Comparison of ENCODE assay signal across 21 cellular contexts in genomic region chr4:48247878-48248558, GRCh38. TPM values are rescaled to one million over a fixed set of nuclear protein-coding genes. Genes with fewer than 3 reads are reported as not detected.
DNase-seq lines count a peak whose midpoint lies in the region; ATAC-seq, FAIRE-seq and TF ChIP-seq lines count a peak whose summit lies in the region.
"Had no signal": no experiment of that assay in that cellular context is flagged by ENCODE, and none has a peak within 500 bp of the region (broad histone marks: within the 10 kb centered on the region; RNA-seq: fewer than 3 reads in every experiment).

No MANE protein-coding gene starts in this region.

- H3K27ac Mint-ChIP-seq in activated naive CD4-positive, alpha-beta T cell treated with anti-CD3 and anti-CD28 coated beads, Interleukin-2, amount 10 ng/mL, durations not matched to agents 7 days and 5 days = no peak overlapping the region
- H3K27ac Mint-ChIP-seq: CD4-positive, CD25-positive, alpha-beta regulatory T cell had no signal

- H3K36me3 ChIP-seq in right lobe of liver (no peaks in the 10 kb centered on the region), HepG2 (replicated peaks in 1 of 2; ENCODE audit: control insufficient read depth in 1 of 2, insufficient read depth in 2 of 2, low read length in 2 of 2) (no peaks in the 10 kb centered on the region)
- H3K36me3 ChIP-seq: pancreas, tibial artery had no signal

- no peak overlapping the region for H3K9ac ChIP-seq in HepG2 (ENCODE audit: insufficient read depth, low read depth, low read length)

- in situ Hi-C loops in HepG2 (cut with HindIII; ENCODE audit: extremely low pct_ligation_motif_present, low pct_unique_long_range_greater_than_20kb) = no loop called here

- BruUV-seq in HepG2 (replicated peaks; lab: Mats Ljungman, UMichigan) = no TSS peak

- H3K4me3 Mint-ChIP-seq in activated naive CD4-positive, alpha-beta T cell treated with anti-CD3 and anti-CD28 coated beads, Interleukin-2, amount 10 ng/mL, durations not matched to agents 7 days and 5 days = no peak overlapping the region
- H3K4me3 Mint-ChIP-seq: CD4-positive, CD25-positive, alpha-beta regulatory T cell had no signal

- H3K4me2 ChIP-seq in HepG2 (ENCODE audit: low read depth, low read length) = no peak overlapping the region

- POLR2A ChIA-PET in HepG2 (lab: Yijun Ruan, JAX) = no interaction called here

- no peaks in the 10 kb centered on the region for H4K20me1 ChIP-seq in HepG2 (ENCODE audit: insufficient read depth, low read length)

- intact Hi-C loops in right lobe of liver (cut with DNase I) = no loop called here
- intact Hi-C loops in HepG2 (cut with micrococcal nuclease; ENCODE audit: unreplicated experiment) = no loop called here

- H2AFZ ChIP-seq in HepG2 (ENCODE audit: low read length) = no peak overlapping the region

- no peak overlapping the region for H3K4me3 ChIP-seq in right lobe of liver
- H3K4me3 ChIP-seq in HepG2 (replicated peaks in 1 of 3; ENCODE audit: insufficient read depth in 1 of 3, low read depth in 2 of 3, low read length in 3 of 3) = no peak overlapping the region
- H3K4me3 ChIP-seq: pancreas, skin epidermis, tibial artery had no signal

- H3K4me1 ChIP-seq in right lobe of liver (peaks cover 0 to 9% (median 0%) of the 10 kb centered on the region in 4 donors), HepG2 (ENCODE audit: insufficient read depth, low read length) (no peaks in the 10 kb centered on the region)
- H3K4me1 ChIP-seq: pancreas had no signal

- TF ChIP-seq POLR2A in right lobe of liver (IDR thresholded peaks at IDR 0.05) = no peak
- no peak for TF ChIP-seq POLR2A in HepG2 (IDR thresholded peaks at IDR 0.05; ENCODE audit: insufficient read depth in 1 of 2, low read depth in 2 of 2, low read length in 2 of 2)

- H3K79me2 ChIP-seq in HepG2 (ENCODE audit: insufficient read depth, low read length) = no peaks in the 10 kb centered on the region

- H3K27me3 ChIP-seq in right lobe of liver (no peaks in the 10 kb centered on the region), HepG2 (ENCODE audit: control insufficient read depth in 1 of 2, insufficient read depth in 2 of 2, low read length in 2 of 2) (no peaks in the 10 kb centered on the region; a peak in 1 of 5 replicates)
- H3K27me3 ChIP-seq: pancreas, tibial artery had no signal

- TF ChIP-seq RAD21 in HepG2 (CRISPR knock-in tag; IDR thresholded peaks at IDR 0.05) = no peak

- no peak for FAIRE-seq in HepG2 (lab: Jason Lieb, UNC)
- FAIRE-seq: A204.1, pancreas had no signal

- H3K4me1 Mint-ChIP-seq in activated naive CD4-positive, alpha-beta T cell treated with anti-CD3 and anti-CD28 coated beads, Interleukin-2, amount 10 ng/mL, durations not matched to agents 7 days and 5 days = no peaks in the 10 kb centered on the region

- CTCF ChIA-PET in HepG2 (lab: Yijun Ruan, JAX; ENCODE audit: low intra/inter-chr PET ratio, low total read pairs) = no interaction called here
- CTCF ChIA-PET in activated naive CD4-positive, alpha-beta T cell treated with anti-CD3 and anti-CD28 coated beads, Interleukin-2, amount 10 ng/mL, durations not matched to agents 7 days and 5 days (lab: Charles Lee) = no interaction called here

- TF ChIP-seq EP300 in HepG2 (IDR thresholded peaks at IDR 0.05; ENCODE audit: low read depth in 2 of 2, low read length in 2 of 2) (no peak), HepG2 (CRISPR knock-in tag; IDR thresholded peaks at IDR 0.05; ENCODE audit: borderline replicate concordance) (no peak)

- no peak for TF ChIP-seq CTCF in right lobe of liver (IDR thresholded peaks at IDR 0.05)
- no peak for TF ChIP-seq CTCF in HepG2 (CRISPR knock-in tag; IDR thresholded peaks at IDR 0.05)

- H3K36me3 Mint-ChIP-seq in activated naive CD4-positive, alpha-beta T cell treated with anti-CD3 and anti-CD28 coated beads, Interleukin-2, amount 10 ng/mL, durations not matched to agents 7 days and 5 days = no peaks in the 10 kb centered on the region
- H3K36me3 Mint-ChIP-seq: CD4-positive, CD25-positive, alpha-beta regulatory T cell had no signal

- DNase-seq in right lobe of liver (no peak), HepG2 (ENCODE audit: low spot score) (no peak), 8988T (no peak), MV-4-11 (lab: John Stamatoyannopoulos, UW) (no peak)
- no peak for DNase-seq in activated naive CD4-positive, alpha-beta T cell treated with anti-CD3 and anti-CD28 coated beads, Interleukin-2, amount 10 ng/mL, durations not matched to agents 7 days and 5 days
- DNase-seq: activated CD8-positive, alpha-beta memory T cell treated with anti-CD3 and anti-CD28 coated beads, Interleukin-2, amount 50 U/mL, for 4 hours; activated gamma-delta T cell treated with Interleukin-2 at 50 U/mL for 16 hours; CD4-positive, CD25-positive, alpha-beta regulatory T cell; NCI-H1417 treated with DMSO at 0.1 percent for 48 hours; NCI-H2227 treated with DMSO at 0.1 percent for 48 hours; pancreas; SHP77; T-helper 2 cell; tibial artery had no signal

- H3K27me3 Mint-ChIP-seq in activated naive CD4-positive, alpha-beta T cell treated with anti-CD3 and anti-CD28 coated beads, Interleukin-2, amount 10 ng/mL, durations not matched to agents 7 days and 5 days = no peaks in the 10 kb centered on the region

- H3K9me3 ChIP-seq in right lobe of liver (no peaks in the 10 kb centered on the region), HepG2 (ENCODE audit: low read length) (no peaks in the 10 kb centered on the region)
- H3K9me3 ChIP-seq: pancreas, tibial artery had no signal

- 36% methylated on average over 4 of the region's 5 CpGs for WGBS in right lobe of liver (ENCODE audit: insufficient coverage, low coverage, low lambda C conversion rate, missing lambda C conversion rate)
- WGBS in HepG2 (ENCODE audit: low lambda C conversion rate) = 19% methylated on average over 5 of the region's 5 CpGs

- H3K27ac ChIP-seq in right lobe of liver = no peak overlapping the region
- no peak overlapping the region for H3K27ac ChIP-seq in HepG2 (ENCODE audit: extremely low read length, insufficient read depth, low read length)
- H3K27ac ChIP-seq: foreskin keratinocyte, pancreas, skin epidermis had no signal

- no peaks in the 10 kb centered on the region for H3K9me3 Mint-ChIP-seq in activated naive CD4-positive, alpha-beta T cell treated with anti-CD3 and anti-CD28 coated beads, Interleukin-2, amount 10 ng/mL, durations not matched to agents 7 days and 5 days

- ATAC-seq in right lobe of liver (peak; percentile 24 to 82 (median 62)), HepG2 (no peak), GM21786 (IDR thresholded peaks at IDR 0.05; ENCODE audit: unreplicated experiment) (peak; percentile 48), HG03378 (IDR thresholded peaks at IDR 0.05; ENCODE audit: unreplicated experiment) (peak; percentile 31), HG03457 (IDR thresholded peaks at IDR 0.05; ENCODE audit: unreplicated experiment) (no peak)
- ATAC-seq: activated CD4-positive, CD25-positive, alpha-beta regulatory T cell treated with anti-CD3 and anti-CD28 coated beads, Interleukin-2, amount 50 U/mL, for 24 hours had no signal

TF ChIP-seq in HepG2, 621 proteins besides CTCF, POLR2A, EP300 and RAD21 (continues in another document):
- TF ChIP-seq KLF16 (CRISPR knock-in tag; IDR thresholded peaks at IDR 0.05) (no peak), XRCC5 (optimal IDR thresholded peaks at IDR 0.05; ENCODE audit: low read length) (no peak), SRSF9 (IDR thresholded peaks at IDR 0.05; ENCODE audit: borderline replicate concordance, insufficient read depth, low read depth, low read length, poor library complexity, severe bottlenecking) (no peak), ZSCAN31 (CRISPR knock-in tag; IDR thresholded peaks at IDR 0.05; ENCODE audit: low read depth) (no peak), ZNF883 (CRISPR knock-in tag; IDR thresholded peaks at IDR 0.05; ENCODE audit: not compliant biosample characterization) (no peak), GPN1 (CRISPR knock-in tag; IDR thresholded peaks at IDR 0.05; ENCODE audit: borderline replicate concordance) (no peak), ZNF124 (CRISPR knock-in tag; IDR thresholded peaks at IDR 0.05) (no peak)
- TF ChIP-seq, protein P1, sequence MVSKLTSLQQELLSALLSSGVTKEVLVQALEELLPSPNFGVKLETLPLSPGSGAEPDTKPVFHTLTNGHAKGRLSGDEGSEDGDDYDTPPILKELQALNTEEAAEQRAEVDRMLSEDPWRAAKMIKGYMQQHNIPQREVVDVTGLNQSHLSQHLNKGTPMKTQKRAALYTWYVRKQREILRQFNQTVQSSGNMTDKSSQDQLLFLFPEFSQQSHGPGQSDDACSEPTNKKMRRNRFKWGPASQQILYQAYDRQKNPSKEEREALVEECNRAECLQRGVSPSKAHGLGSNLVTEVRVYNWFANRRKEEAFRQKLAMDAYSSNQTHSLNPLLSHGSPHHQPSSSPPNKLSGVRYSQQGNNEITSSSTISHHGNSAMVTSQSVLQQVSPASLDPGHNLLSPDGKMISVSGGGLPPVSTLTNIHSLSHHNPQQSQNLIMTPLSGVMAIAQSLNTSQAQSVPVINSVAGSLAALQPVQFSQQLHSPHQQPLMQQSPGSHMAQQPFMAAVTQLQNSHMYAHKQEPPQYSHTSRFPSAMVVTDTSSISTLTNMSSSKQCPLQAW (CRISPR knock-in tag; IDR thresholded peaks at IDR 0.05) = no peak

RNA-seq across cellular contexts. Expression of gene TEC, which starts 21.6 kb away (rescaled TPM):
- total RNA-seq in right lobe of liver = 1 to 10 TPM; 1.5 to 4.2 (median 3.0) TPM
- total RNA-seq in HepG2 (2016; rRNA removed; fragmentation: Illumina TruSeq; extraction: Trizol) = 0.20 TPM in 2 replicates
- not detected in 2 replicates for total RNA-seq in HepG2 (2016; cell fraction: cytosol; rRNA removed; fragmentation: Illumina TruSeq; extraction: Trizol; ENCODE audit: low read depth)
- total RNA-seq in HepG2 (2016; cell fraction: insoluble cytoplasmic fraction; rRNA removed; fragmentation: Illumina TruSeq; extraction: Trizol) = 0.21 and 0.22 TPM in 2 replicates
- 0.09 TPM in 1 of 2 replicates, not detected in the other for total RNA-seq in HepG2 (2016; cell fraction: membrane; rRNA removed; fragmentation: Illumina TruSeq; extraction: Trizol)
- total RNA-seq in HepG2 (2016; cell fraction: nucleus; rRNA removed; fragmentation: Illumina TruSeq; extraction: Trizol) = 0.13 and 0.43 TPM in 2 replicates
- polyA plus RNA-seq in HepG2 (2011; rRNA removed) = 0.05 and 0.10 TPM in 2 replicates
- polyA plus RNA-seq in HepG2 (2011; cell fraction: cytosol; rRNA removed) = 0.08 and 0.09 TPM in 2 replicates
- 0.14 and 0.17 TPM in 2 replicates for polyA plus RNA-seq in HepG2 (2011; cell fraction: nucleus; rRNA removed)
- polyA plus RNA-seq in HepG2 (2012) = 0.12 and 0.25 TPM in 2 replicates
- not detected in 2 replicates for polyA plus RNA-seq in HepG2 (2016; cell fraction: cytosol; fragmentation: Illumina TruSeq; extraction: Trizol; ENCODE audit: low read depth)
- 0.21 TPM in 1 of 2 replicates, not detected in the other for polyA plus RNA-seq in HepG2 (2016; cell fraction: insoluble cytoplasmic fraction; fragmentation: Illumina TruSeq; extraction: Trizol; ENCODE audit: low read depth)
- polyA plus RNA-seq in HepG2 (2016; cell fraction: membrane; fragmentation: Illumina TruSeq; extraction: Trizol; ENCODE audit: low read depth) = 0.08 TPM in 1 of 2 replicates, not detected in the other
- 0.19 TPM in 1 of 2 replicates, not detected in the other for polyA plus RNA-seq in HepG2 (2016; cell fraction: nucleus; fragmentation: Illumina TruSeq; extraction: Trizol; ENCODE audit: insufficient read depth, low read depth)
- polyA minus RNA-seq in HepG2 (2011; rRNA and poly(A)+ RNA removed; ENCODE audit: low replicate concordance) = 0.12 and 0.91 TPM in 2 replicates
- not detected in 2 replicates for polyA minus RNA-seq in HepG2 (2011; cell fraction: cytosol; rRNA and poly(A)+ RNA removed)
- 0.50 and 0.64 TPM in 2 replicates for polyA minus RNA-seq in HepG2 (2011; cell fraction: nucleus; rRNA and poly(A)+ RNA removed)

Comparison
In these comparisons a context has a peak if more than half of its experiments do, and no peak if none do; other contexts are left out.
1. ATAC-seq: peak in right lobe of liver (4 of 4), GM21786 (single experiment) and HG03378 (single experiment); none in HepG2 (single experiment) and HG03457 (single experiment).